In the genomic region with DNA sequence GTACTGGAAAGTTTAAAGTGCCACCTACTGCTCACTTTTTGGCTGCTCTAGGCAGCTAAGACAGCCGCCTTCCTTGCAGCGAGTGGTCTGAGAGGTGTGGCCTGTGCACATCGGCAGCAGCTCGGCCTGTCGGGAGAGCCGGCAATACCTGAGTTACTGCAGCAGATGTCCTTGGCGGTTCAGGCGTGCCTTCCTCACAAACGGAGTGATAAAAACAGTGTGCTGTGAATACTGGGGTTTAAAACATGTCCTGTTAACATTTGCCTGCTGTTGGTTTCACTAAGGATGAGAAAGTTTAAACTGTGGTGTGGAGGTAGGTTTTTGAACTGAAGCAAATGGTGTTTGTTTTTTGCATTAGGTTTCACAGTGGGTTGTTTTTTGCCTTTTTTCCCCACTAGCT, we compare ENCODE assay signal across 1 cellular context.
TF ChIP-seq lines count a peak whose summit lies in the region.

No MANE protein-coding gene starts in this region.

TF ChIP-seq in HepG2, 621 proteins besides CTCF, POLR2A, EP300 and RAD21:
- TF ChIP-seq ZNF20 (CRISPR knock-in tag; IDR thresholded peaks at IDR 0.05) (no peak), ZBTB38 (CRISPR knock-in tag; IDR thresholded peaks at IDR 0.05) (peak; percentile 57; the same call in 1 of the 2 replicates), MTF2 (CRISPR knock-in tag; IDR thresholded peaks at IDR 0.05; ENCODE audit: borderline replicate concordance) (no peak), ATF7-NPFF (CRISPR knock-in tag; IDR thresholded peaks at IDR 0.05; ENCODE audit: low read depth) (no peak), KLF13 (CRISPR knock-in tag; IDR thresholded peaks at IDR 0.05) (no peak), ZNF251 (CRISPR knock-in tag; IDR thresholded peaks at IDR 0.05) (no peak)
